ENCODE assay signal across 1 cellular context in genomic region chr3:161386991-161387390, GRCh38.
A peak's percentile ranks its signal among the peaks of the same experiment; 100 is the strongest.
TF ChIP-seq lines count a peak whose summit lies in the region.

No MANE protein-coding gene starts in this region.

TF ChIP-seq in liver, 16 proteins besides CTCF, POLR2A, EP300 and RAD21 (continued from another document):
- TF ChIP-seq, protein P1, sequence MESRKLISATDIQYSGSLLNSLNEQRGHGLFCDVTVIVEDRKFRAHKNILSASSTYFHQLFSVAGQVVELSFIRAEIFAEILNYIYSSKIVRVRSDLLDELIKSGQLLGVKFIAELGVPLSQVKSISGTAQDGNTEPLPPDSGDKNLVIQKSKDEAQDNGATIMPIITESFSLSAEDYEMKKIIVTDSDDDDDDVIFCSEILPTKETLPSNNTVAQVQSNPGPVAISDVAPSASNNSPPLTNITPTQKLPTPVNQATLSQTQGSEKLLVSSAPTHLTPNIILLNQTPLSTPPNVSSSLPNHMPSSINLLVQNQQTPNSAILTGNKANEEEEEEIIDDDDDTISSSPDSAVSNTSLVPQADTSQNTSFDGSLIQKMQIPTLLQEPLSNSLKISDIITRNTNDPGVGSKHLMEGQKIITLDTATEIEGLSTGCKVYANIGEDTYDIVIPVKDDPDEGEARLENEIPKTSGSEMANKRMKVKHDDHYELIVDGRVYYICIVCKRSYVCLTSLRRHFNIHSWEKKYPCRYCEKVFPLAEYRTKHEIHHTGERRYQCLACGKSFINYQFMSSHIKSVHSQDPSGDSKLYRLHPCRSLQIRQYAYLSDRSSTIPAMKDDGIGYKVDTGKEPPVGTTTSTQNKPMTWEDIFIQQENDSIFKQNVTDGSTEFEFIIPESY (IDR thresholded peaks at IDR 0.05) = peak; percentile 20
